30 cellular contexts compared by ENCODE assay signal in genomic region chr1:61269648-61270047, GRCh38.
DNase-seq lines count a peak whose midpoint lies in the region; ATAC-seq, FAIRE-seq and TF ChIP-seq lines count a peak whose summit lies in the region.
"Had no signal": no experiment of that assay in that cellular context is flagged by ENCODE, and none has a peak within 500 bp of the region (broad histone marks: within the 10 kb centered on the region; RNA-seq: fewer than 3 reads in every experiment).

No MANE protein-coding gene starts in this region.

- in situ Hi-C loops in K562 (cut with MboI) = no loop called here

- no peaks in the 10 kb centered on the region; the same call in 1 of the 3 replicates for H3K36me3 ChIP-seq in K562 (ENCODE audit: control insufficient read depth, insufficient read depth, low read length)
- H3K36me3 ChIP-seq: left lung, right lobe of liver, tibial nerve had no signal

- H3K4me3 Mint-ChIP-seq in natural killer cell treated with Interleukin-12 subunit alpha and Interleukin-12 subunit beta and Interleukin-15 and Interleukin-18, amount 100 ng/mL, for 72 hours = peak overlapping the region; percentile 59
- H3K4me3 Mint-ChIP-seq in natural killer cell = no peak overlapping the region
- no peak overlapping the region for H3K4me3 Mint-ChIP-seq in stimulated activated naive B cell treated with anti-CD40 and anti-IgM and Interleukin-4, amounts not matched to agents 10 μg/mL and 1 μg/mL and 100 μg/mL, for 72 hours
- H3K4me3 Mint-ChIP-seq: activated naive CD8-positive, alpha-beta T cell treated with anti-CD3 and anti-CD28 coated beads for 36 hours; CD14-positive monocyte; HFFc6 had no signal

- H3K4me1 Mint-ChIP-seq in natural killer cell treated with Interleukin-12 subunit alpha and Interleukin-12 subunit beta and Interleukin-15 and Interleukin-18, amount 100 ng/mL, for 72 hours (ENCODE audit: low read depth in 2 of 2) = peaks cover 15 to 52% of the 10 kb centered on the region in 2 donors
- H3K4me1 Mint-ChIP-seq in natural killer cell = peaks cover 5 to 9% of the 10 kb centered on the region in 2 donors
- H3K4me1 Mint-ChIP-seq in stimulated activated naive B cell treated with anti-CD40 and anti-IgM and Interleukin-4, amounts not matched to agents 10 μg/mL and 1 μg/mL and 100 μg/mL, for 72 hours = peaks cover 0 to 1% of the 10 kb centered on the region in 2 donors

- peaks cover 4 to 15% of the 10 kb centered on the region in 2 donors for H3K27me3 Mint-ChIP-seq in natural killer cell treated with Interleukin-12 subunit alpha and Interleukin-12 subunit beta and Interleukin-15 and Interleukin-18, amount 100 ng/mL, for 72 hours
- H3K27me3 Mint-ChIP-seq in natural killer cell (ENCODE audit: low read depth in 2 of 2) = peaks cover 4 to 20% of the 10 kb centered on the region in 2 donors
- no peaks in the 10 kb centered on the region for H3K27me3 Mint-ChIP-seq in stimulated activated naive B cell treated with anti-CD40 and anti-IgM and Interleukin-4, amounts not matched to agents 10 μg/mL and 1 μg/mL and 100 μg/mL, for 72 hours
- H3K27me3 Mint-ChIP-seq: activated naive CD8-positive, alpha-beta T cell treated with anti-CD3 and anti-CD28 coated beads for 36 hours had no signal

- peaks cover 65% of the 10 kb centered on the region for H3K79me2 ChIP-seq in K562 (ENCODE audit: control insufficient read depth, insufficient read depth, low read length)
- H3K79me2 ChIP-seq: parathyroid adenoma had no signal

- H3K27ac ChIP-seq in K562 (ENCODE audit: extremely low read depth, low read depth, low read length) = peak overlapping the region; percentile 16; the same call in 1 of the 3 replicates
- peak overlapping the region; percentile 85 for H3K27ac ChIP-seq in layer of hippocampus (ENCODE audit: low read depth, low read length)
- H3K27ac ChIP-seq: KMS-11, left lung, parathyroid adenoma, right lobe of liver, tibial nerve had no signal

- no peaks in the 10 kb centered on the region for H4K20me1 ChIP-seq in K562 (replicated peaks; ENCODE audit: control insufficient read depth, insufficient read depth, low read length)

- H3K9ac ChIP-seq in K562 (ENCODE audit: insufficient read depth in 1 of 2, low read depth in 2 of 2, low read length in 2 of 2) = 0 out of 4 replicates have a peak overlapping the region, but pooled peaks of 1 of the 2 experiments have one; percentile 13
- H3K9ac ChIP-seq: KMS-11, parathyroid adenoma had no signal

- intact Hi-C loops in natural killer cell (cut with micrococcal nuclease) = no loop called here
- intact Hi-C loops in K562 (cut with micrococcal nuclease) = loop anchor here (2.0 kb wide), 1 partner anchor 221 kb away; no protein-coding TSS in a partner anchor

- H3K9me3 Mint-ChIP-seq in natural killer cell treated with Interleukin-12 subunit alpha and Interleukin-12 subunit beta and Interleukin-15 and Interleukin-18, amount 100 ng/mL, for 72 hours = no peaks in the 10 kb centered on the region
- no peaks in the 10 kb centered on the region for H3K9me3 Mint-ChIP-seq in natural killer cell
- no peaks in the 10 kb centered on the region for H3K9me3 Mint-ChIP-seq in stimulated activated naive B cell treated with anti-CD40 and anti-IgM and Interleukin-4, amounts not matched to agents 10 μg/mL and 1 μg/mL and 100 μg/mL, for 72 hours
- H3K9me3 Mint-ChIP-seq: activated naive CD8-positive, alpha-beta T cell treated with anti-CD3 and anti-CD28 coated beads for 36 hours; activated T-helper 2 cell treated with anti-CD3 and anti-CD28 coated beads, Interferon-gamma antibody, Interleukin-2, Interleukin-4, amounts not matched to agents 10 μg/mL and 5 μg/mL and 100 μg/mL, durations not matched to agents 14 hours and 24 hours and 36 hours; CD14-positive monocyte; HFFc6 had no signal

- no peak overlapping the region for H3K4me2 ChIP-seq in K562 (ENCODE audit: insufficient read depth, low read length)
- H3K4me2 ChIP-seq: KMS-11 had no signal

- no peaks in the 10 kb centered on the region for H3K36me3 Mint-ChIP-seq in natural killer cell treated with Interleukin-12 subunit alpha and Interleukin-12 subunit beta and Interleukin-15 and Interleukin-18, amount 100 ng/mL, for 72 hours
- no peaks in the 10 kb centered on the region for H3K36me3 Mint-ChIP-seq in natural killer cell
- no peaks in the 10 kb centered on the region for H3K36me3 Mint-ChIP-seq in stimulated activated naive B cell treated with anti-CD40 and anti-IgM and Interleukin-4, amounts not matched to agents 10 μg/mL and 1 μg/mL and 100 μg/mL, for 72 hours
- H3K36me3 Mint-ChIP-seq: activated naive CD8-positive, alpha-beta T cell treated with anti-CD3 and anti-CD28 coated beads for 36 hours had no signal

- no peaks in the 10 kb centered on the region for H3K9me1 ChIP-seq in K562 (ENCODE audit: control insufficient read depth, insufficient read depth, low read length)

- no peak for DNase-seq in natural killer cell treated with Interleukin-12 subunit alpha and Interleukin-12 subunit beta and Interleukin-15 and Interleukin-18, amount 100 ng/mL, for 72 hours (ENCODE audit: low spot score)
- DNase-seq in natural killer cell = no peak
- DNase-seq in K562 (ENCODE audit: extremely low read depth in 1 of 4, low spot score in 3 of 4) = no peak
- no peak for DNase-seq in stimulated activated naive B cell treated with anti-CD40 and anti-IgM and Interleukin-4, amounts not matched to agents 10 μg/mL and 1 μg/mL and 100 μg/mL, for 72 hours
- DNase-seq in GM20000 (ENCODE audit: low spot score) = no peak
- no peak for DNase-seq in COR-L47 (lab: John Stamatoyannopoulos, UW)
- DNase-seq: activated CD4-positive, CD25-positive, alpha-beta regulatory T cell treated with anti-CD3 and anti-CD28 coated beads, Interleukin-2, amount 50 U/mL, for 72 hours; activated naive CD8-positive, alpha-beta T cell treated with anti-CD3 and anti-CD28 coated beads for 36 hours; effector CD4-positive, alpha-beta T cell; foreskin melanocyte; HFFc6; hippocampal formation; left lung; NCI-H1436 treated with DMSO at 0.1 percent for 48 hours; NCI-H510A; right lobe of liver; SHP77 treated with DMSO at 0.1 percent for 48 hours; stimulated activated CD4-positive, alpha-beta T cell treated with anti-CD3 and anti-CD28 coated beads, Interleukin-12 subunit alpha, Interleukin-12 subunit beta, amount 100 ng/mL, for 4 hours; stimulated activated CD4-positive, alpha-beta T cell treated with anti-CD3 and anti-CD28 coated beads, Interleukin-4, amount 100 ng/mL, for 4 hours; stimulated activated naive CD8-positive, alpha-beta T cell treated with anti-CD3 and anti-CD28 coated beads, Interleukin-15, Interleukin-2, amounts not matched to agents 100 U/mL and 50 U/mL, for 24 hours had no signal

- H3K4me1 ChIP-seq in K562 (replicated peaks in 1 of 2; ENCODE audit: control insufficient read depth in 2 of 2, insufficient read depth in 2 of 2, low read length in 2 of 2) = peaks cover 3 to 42% of the 10 kb centered on the region in 2 experiments; a peak in 4 of 5 replicates
- H3K4me1 ChIP-seq: left lung, parathyroid adenoma had no signal

- POLR2A ChIA-PET in K562 (lab: Yijun Ruan, JAX) = interaction anchor here (0.8 to 1.9 kb wide), 5 partner anchors 9 to 292 kb away, joined by 3 to 8 read pairs (median 3); no protein-coding TSS in a partner anchor

- 35% methylated on average over 1 of the region's 1 CpG for WGBS in K562 (ENCODE audit: insufficient coverage, low coverage, missing lambda C conversion rate)

- 0 out of 2 replicates have a peak overlapping the region, but pooled peaks have one; percentile 34 for H2AFZ ChIP-seq in K562 (ENCODE audit: low read depth, low read length)
- H2AFZ ChIP-seq: parathyroid adenoma had no signal

- TF ChIP-seq RAD21 in K562 (CRISPR knock-in tag; conservative IDR thresholded peaks at IDR 0.05 in 1 of 2, IDR thresholded peaks at IDR 0.05 in 1 of 2) = no peak

- H3K9me3 ChIP-seq in K562 (replicated peaks; ENCODE audit: control insufficient read depth, insufficient read depth, low read depth, low read length) = no peaks in the 10 kb centered on the region
- H3K9me3 ChIP-seq: left lung, right lobe of liver, tibial nerve had no signal

- peak; percentile 66 for FAIRE-seq in K562 (lab: Jason Lieb, UNC)
- FAIRE-seq: astrocyte had no signal

- TF ChIP-seq EP300 in K562 (IDR thresholded peaks at IDR 0.05; ENCODE audit: low read length) = no peak

- CTCF ChIA-PET in K562 (lab: Yijun Ruan, JAX; ENCODE audit: low intra/inter-chr PET ratio) = interaction anchor here (0.9 kb wide), 1 partner anchor 422 kb away, joined by 4 read pairs; no protein-coding TSS in a partner anchor

- TF ChIP-seq CTCF in natural killer cell (IDR thresholded peaks at IDR 0.05) (no peak), K562 (IDR thresholded peaks at IDR 0.05 in 2 of 3, conservative IDR thresholded peaks at IDR 0.05 in 1 of 3; ENCODE audit: insufficient read depth in 2 of 3, low read depth in 1 of 3, low read length in 3 of 3) (no peak), GM20000 (IDR thresholded peaks at IDR 0.05; ENCODE audit: extremely low read depth, missing control alignments) (no peak)

- TF ChIP-seq POLR2A in K562 (conservative IDR thresholded peaks at IDR 0.05) = no peak

- H3K27me3 ChIP-seq in K562 (ENCODE audit: control insufficient read depth in 2 of 2, insufficient read depth in 2 of 2, low read length in 2 of 2) = no peaks in the 10 kb centered on the region
- no peaks in the 10 kb centered on the region for H3K27me3 ChIP-seq in layer of hippocampus (ENCODE audit: control insufficient read depth, insufficient read depth, low read length)
- H3K27me3 ChIP-seq: left lung, right lobe of liver, tibial nerve had no signal

- no TSS peak for BruUV-seq in K562 (replicated peaks; lab: Mats Ljungman, UMichigan)

- H3K27ac Mint-ChIP-seq in natural killer cell treated with Interleukin-12 subunit alpha and Interleukin-12 subunit beta and Interleukin-15 and Interleukin-18, amount 100 ng/mL, for 72 hours = peak overlapping the region; percentile 65 to 79
- no peak overlapping the region for H3K27ac Mint-ChIP-seq in natural killer cell
- no peak overlapping the region for H3K27ac Mint-ChIP-seq in stimulated activated naive B cell treated with anti-CD40 and anti-IgM and Interleukin-4, amounts not matched to agents 10 μg/mL and 1 μg/mL and 100 μg/mL, for 72 hours
- H3K27ac Mint-ChIP-seq: activated naive CD8-positive, alpha-beta T cell treated with anti-CD3 and anti-CD28 coated beads for 36 hours; activated T-helper 2 cell treated with anti-CD3 and anti-CD28 coated beads, Interferon-gamma antibody, Interleukin-2, Interleukin-4, amounts not matched to agents 10 μg/mL and 5 μg/mL and 100 μg/mL, durations not matched to agents 14 hours and 24 hours and 36 hours; CD14-positive monocyte; HFFc6 had no signal

- ATAC-seq in natural killer cell treated with Interleukin-12 subunit alpha and Interleukin-12 subunit beta and Interleukin-15 and Interleukin-18, amount 100 ng/mL, for 72 hours = no peak
- ATAC-seq in natural killer cell = no peak
- no peak for ATAC-seq in K562
- no peak for ATAC-seq in HG02973 (IDR thresholded peaks at IDR 0.05; ENCODE audit: unreplicated experiment)
- ATAC-seq in stimulated activated naive B cell treated with anti-CD40 and anti-IgM and Interleukin-4, amounts not matched to agents 10 μg/mL and 1 μg/mL and 100 μg/mL, for 72 hours (replicated peaks) = no peak
- ATAC-seq: esophagus mucosa; left lung; Panc1; right lobe of liver; stimulated activated naive CD8-positive, alpha-beta T cell treated with anti-CD3 and anti-CD28 coated beads, Interleukin-15, Interleukin-2, amounts not matched to agents 100 U/mL and 50 U/mL, for 24 hours had no signal

- H3K4me3 ChIP-seq in K562 = no peak overlapping the region
- H3K4me3 ChIP-seq: left lung, right lobe of liver, tibial nerve had no signal

Comparison
In these comparisons a context has a peak if more than half of its experiments do, and no peak if none do; other contexts are left out.
1. H3K27ac Mint-ChIP-seq: peak in natural killer cell treated with Interleukin-12 subunit alpha and Interleukin-12 subunit beta and Interleukin-15 and Interleukin-18, amount 100 ng/mL, for 72 hours (2 of 2); none in natural killer cell (0 of 2) and stimulated activated naive B cell treated with anti-CD40 and anti-IgM and Interleukin-4, amounts not matched to agents 10 μg/mL and 1 μg/mL and 100 μg/mL, for 72 hours (single experiment).